ENCODE assay signal across 26 cellular contexts in genomic region chr4:178148106-178148505, GRCh38.
"Had no signal": no experiment of that assay in that cellular context is flagged by ENCODE, and none has a peak within 500 bp of the region (broad histone marks: within the 10 kb centered on the region; RNA-seq: fewer than 3 reads in every experiment).

No MANE protein-coding gene starts in this region.

- H3K36me3 Mint-ChIP-seq: activated naive CD4-positive, alpha-beta T cell treated with anti-CD3 and anti-CD28 coated beads, Interleukin-2, amount 50 U/mL, for 24 hours had no signal

- H3K4me3 Mint-ChIP-seq: activated CD8-positive, alpha-beta T cell treated with anti-CD3 and anti-CD28 coated beads, Interleukin-2, amount 10 ng/mL, durations not matched to agents 7 days and 5 days; activated naive CD4-positive, alpha-beta T cell treated with anti-CD3 and anti-CD28 coated beads, Interleukin-2, amount 50 U/mL, for 24 hours; central memory CD8-positive, alpha-beta T cell had no signal

- H3K27me3 Mint-ChIP-seq: activated naive CD4-positive, alpha-beta T cell treated with anti-CD3 and anti-CD28 coated beads, Interleukin-2, amount 50 U/mL, for 24 hours; central memory CD8-positive, alpha-beta T cell had no signal

- H3K36me3 ChIP-seq: ascending aorta had no signal

- H3K27ac ChIP-seq: ascending aorta, body of pancreas, PC-9 had no signal

- H3K27ac Mint-ChIP-seq: activated CD8-positive, alpha-beta T cell treated with anti-CD3 and anti-CD28 coated beads, Interleukin-2, amount 10 ng/mL, durations not matched to agents 7 days and 5 days; activated naive CD4-positive, alpha-beta T cell treated with anti-CD3 and anti-CD28 coated beads, Interleukin-2, amount 50 U/mL, for 24 hours had no signal

- H3K4me1 ChIP-seq: ascending aorta, body of pancreas had no signal

- H3K4me3 ChIP-seq: ascending aorta, body of pancreas, PC-9 had no signal

- H2AFZ ChIP-seq: PC-9 had no signal

- H3K9me3 ChIP-seq: ascending aorta, body of pancreas had no signal

- H3K4me1 Mint-ChIP-seq: activated naive CD4-positive, alpha-beta T cell treated with anti-CD3 and anti-CD28 coated beads, Interleukin-2, amount 50 U/mL, for 24 hours; central memory CD8-positive, alpha-beta T cell had no signal

- DNase-seq: activated CD4-positive, alpha-beta T cell treated with anti-CD3 and anti-CD28 coated beads for 4 hours; activated CD4-positive, alpha-beta T cell treated with anti-CD3 and anti-CD28 coated beads, Interleukin-2, amount 50 U/mL, for 4 hours; activated CD8-positive, alpha-beta memory T cell treated with anti-CD3 and anti-CD28 coated beads, Interleukin-2, amount 50 U/mL, for 48 hours; activated CD8-positive, alpha-beta T cell treated with anti-CD3 and anti-CD28 coated beads, Interleukin-2, amount 10 ng/mL, durations not matched to agents 7 days and 5 days; activated effector memory CD4-positive, alpha-beta T cell treated with Interleukin-2 at 50 U/mL for 16 hours; activated naive CD4-positive, alpha-beta T cell; activated T-cell treated with anti-CD3 and anti-CD28 coated beads, Interleukin-2, amount 50 U/mL, for 1 hour; amniotic stem cell; body of pancreas; IMR-90; Kasumi-1; KBM-7; NCI-H1105 treated with DMSO at 0.1 percent for 48 hours; NCI-H1436 treated with DMSO at 0.1 percent for 48 hours; NCI-H187; NCI-H2081; NCI-H2227 treated with DMSO at 0.1 percent for 48 hours; NCI-H446 treated with DMSO at 0.1 percent for 48 hours; NCI-H526 treated with DMSO at 0.1 percent for 48 hours; SIG-M5; T-helper 2 cell; T1000 had no signal

- H3K27me3 ChIP-seq: ascending aorta, body of pancreas had no signal

- H3K4me2 ChIP-seq: PC-9 had no signal
